Comparison of ENCODE assay signal across 18 cellular contexts in the genomic region with DNA sequence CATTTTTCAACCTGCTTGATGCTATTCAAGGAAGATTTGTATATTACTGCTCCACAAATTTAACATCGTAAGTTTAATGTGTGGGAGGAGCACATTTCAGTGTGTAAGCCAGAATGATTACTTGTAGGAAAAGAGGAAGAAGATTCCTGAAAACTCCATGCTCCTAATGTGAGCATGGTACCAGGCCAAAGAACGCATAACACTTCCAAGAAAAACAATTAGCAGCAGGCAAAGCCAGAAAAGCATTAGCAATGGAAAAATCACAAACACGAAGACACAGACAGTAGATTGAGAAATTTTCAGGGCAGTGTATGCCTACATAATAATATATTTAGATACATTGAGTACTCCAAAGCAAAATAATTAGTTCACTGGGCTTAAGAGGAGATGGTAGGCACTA.
DNase-seq lines count a peak whose midpoint lies in the region; ATAC-seq and TF ChIP-seq lines count a peak whose summit lies in the region.
"Had no signal": no experiment of that assay in that cellular context is flagged by ENCODE, and none has a peak within 500 bp of the region (broad histone marks: within the 10 kb centered on the region; RNA-seq: fewer than 3 reads in every experiment).

No MANE protein-coding gene starts in this region.

- no peak for ATAC-seq in HG03139 (IDR thresholded peaks at IDR 0.05; ENCODE audit: unreplicated experiment)
- no peak for ATAC-seq in GM21717 (IDR thresholded peaks at IDR 0.05; ENCODE audit: unreplicated experiment)
- ATAC-seq: activated CD4-positive, CD25-positive, alpha-beta regulatory T cell treated with anti-CD3 and anti-CD28 coated beads, Interleukin-2, amount 50 U/mL, for 24 hours; activated naive CD4-positive, alpha-beta T cell treated with anti-CD3 and anti-CD28 coated beads, Interleukin-2, amount 50 U/mL, for 72 hours; PC-3; psoas muscle had no signal

- peaks cover 27% of the 10 kb centered on the region for H3K4me1 Mint-ChIP-seq in osteocyte (ENCODE audit: unreplicated experiment)

- no peak overlapping the region for H3K4me3 Mint-ChIP-seq in osteocyte (ENCODE audit: unreplicated experiment)
- H3K4me3 Mint-ChIP-seq: dendritic cell treated with granulocyte-macrophage colony-stimulating factor and Interleukin-4, amounts not matched to agents 40 ng/mL and 50 ng/mL, for 4 days; type B pancreatic cell had no signal

- H3K4me1 ChIP-seq in adipocyte (ENCODE audit: control insufficient read depth, insufficient read depth, low read length) = peaks cover 27% of the 10 kb centered on the region
- H3K4me1 ChIP-seq: psoas muscle had no signal

- H3K27me3 ChIP-seq in adipocyte (replicated peaks; ENCODE audit: control insufficient read depth, insufficient read depth, low read length) = no peaks in the 10 kb centered on the region

- H3K27me3 Mint-ChIP-seq in osteocyte (ENCODE audit: unreplicated experiment) = no peaks in the 10 kb centered on the region
- H3K27me3 Mint-ChIP-seq: dendritic cell treated with granulocyte-macrophage colony-stimulating factor and Interleukin-4, amounts not matched to agents 40 ng/mL and 50 ng/mL, for 4 days; type B pancreatic cell had no signal

- in situ Hi-C loops in Caki2 (cut with HindIII; ENCODE audit: low pct_unique_long_range_greater_than_20kb, low sequenced_read_pairs) = no loop called here

- H3K36me3 Mint-ChIP-seq in osteocyte (ENCODE audit: unreplicated experiment) = no peaks in the 10 kb centered on the region
- H3K36me3 Mint-ChIP-seq: type B pancreatic cell had no signal

- peaks cover 3% of the 10 kb centered on the region for H3K9me3 Mint-ChIP-seq in osteocyte (ENCODE audit: unreplicated experiment)

- no peaks in the 10 kb centered on the region for H3K9me3 ChIP-seq in adipocyte (ENCODE audit: control insufficient read depth, low read length)
- H3K9me3 ChIP-seq: psoas muscle had no signal

- H3K36me3 ChIP-seq in adipocyte (ENCODE audit: control insufficient read depth, insufficient read depth, low read length, severe bottlenecking) = no peaks in the 10 kb centered on the region

- TF ChIP-seq CTCF in fibroblast of mammary gland (conservative IDR thresholded peaks at IDR 0.05; ENCODE audit: control insufficient read depth, insufficient read depth, low read depth, low read length) (no peak), osteocyte (IDR thresholded peaks at IDR 0.05) (no peak)

- peak overlapping the region; percentile 37 for H3K9ac ChIP-seq in adipocyte (ENCODE audit: low read length)

- H3K27ac Mint-ChIP-seq in osteocyte (ENCODE audit: unreplicated experiment) = peak overlapping the region; percentile 76
- H3K27ac Mint-ChIP-seq: activated naive CD4-positive, alpha-beta T cell treated with anti-CD3 and anti-CD28 coated beads, Interleukin-2, amount 50 U/mL, for 72 hours; dendritic cell treated with granulocyte-macrophage colony-stimulating factor and Interleukin-4, amounts not matched to agents 40 ng/mL and 50 ng/mL, for 4 days; type B pancreatic cell had no signal

- peak; percentile 34 for DNase-seq in Caki2 (ENCODE audit: low read depth)
- peak; percentile 77 for DNase-seq in adipocyte (ENCODE audit: low read depth)
- DNase-seq in fibroblast of mammary gland (ENCODE audit: low read depth) = peak; percentile 76
- DNase-seq in osteocyte (ENCODE audit: extremely low spot score, unreplicated experiment) = no peak
- DNase-seq in Kasumi-1 (lab: John Stamatoyannopoulos, UW) = no peak
- no peak for DNase-seq in activated T-cell treated with anti-CD3 and anti-CD28 coated beads, Interleukin-2, amount 50 U/mL, for 48 hours
- DNase-seq: foreskin melanocyte, NCI-H1092 treated with DMSO at 0.1 percent for 48 hours, NCI-H510A treated with DMSO at 0.1 percent for 48 hours, PC-3, psoas muscle, T-helper 1 cell had no signal

- H3K4me3 ChIP-seq in adipocyte (ENCODE audit: low read length) (no peak overlapping the region), fibroblast of mammary gland (ENCODE audit: control insufficient read depth, low read depth, low read length) (no peak overlapping the region)
- H3K4me3 ChIP-seq: psoas muscle had no signal

Comparison
In these comparisons a context has a peak if more than half of its experiments do, and no peak if none do; other contexts are left out.
1. DNase-seq: peak in Caki2 (single experiment), adipocyte (single experiment) and fibroblast of mammary gland (single experiment); none in osteocyte (single experiment), Kasumi-1 (0 of 2) and activated T-cell treated with anti-CD3 and anti-CD28 coated beads, Interleukin-2, amount 50 U/mL, for 48 hours (0 of 2).